8 cellular contexts compared by ENCODE assay signal in genomic region chr2:200905618-200906296, GRCh38.
A peak's percentile ranks its signal among the peaks of the same experiment; 100 is the strongest.
DNase-seq lines count a peak whose midpoint lies in the region; ATAC-seq and TF ChIP-seq lines count a peak whose summit lies in the region.

No MANE protein-coding gene starts in this region.

- DNase-seq in DMS114 treated with DMSO at 0.1 percent for 48 hours (lab: John Stamatoyannopoulos, UW; ENCODE audit: unreplicated experiment) (peak; percentile 70), HCEC 1CT (peak; percentile 73), NCI-H510A treated with DMSO at 0.1 percent for 48 hours (lab: John Stamatoyannopoulos, UW) (peak; percentile 80), erythroblast (lab: John Stamatoyannopoulos, UW) (peak; percentile 82 to 89), middle frontal gyrus (ENCODE audit: extremely low spot score, low spot score) (peak; percentile 39)
- peak; percentile 34 to 36 for DNase-seq in activated CD4-positive, alpha-beta T cell treated with anti-CD3 and anti-CD28 coated beads, Interleukin-2, amount 50 U/mL, for 4 hours
- peak; percentile 57 for DNase-seq in stimulated activated naive CD8-positive, alpha-beta T cell treated with anti-CD3 and anti-CD28 coated beads, Interleukin-15, Interleukin-2, amounts not matched to agents 100 U/mL and 50 U/mL, for 24 hours

- ATAC-seq in stimulated activated naive CD8-positive, alpha-beta T cell treated with anti-CD3 and anti-CD28 coated beads, Interleukin-15, Interleukin-2, amounts not matched to agents 100 U/mL and 50 U/mL, for 24 hours = peak; percentile 50
- no peak for ATAC-seq in HG03135 (IDR thresholded peaks at IDR 0.05; ENCODE audit: unreplicated experiment)

- peak; percentile 19 for TF ChIP-seq POLR2A in erythroblast (IDR thresholded peaks at IDR 0.05; ENCODE audit: low read length)

Comparison
In these comparisons a context has a peak if more than half of its experiments do, and no peak if none do; other contexts are left out.
1. DNase-seq: peak in every context shown above with its lines; median percentile 86 in erythroblast; 80 in NCI-H510A treated with DMSO at 0.1 percent for 48 hours; 73 in HCEC 1CT; 70 in DMS114 treated with DMSO at 0.1 percent for 48 hours; 57 in stimulated activated naive CD8-positive, alpha-beta T cell treated with anti-CD3 and anti-CD28 coated beads, Interleukin-15, Interleukin-2, amounts not matched to agents 100 U/mL and 50 U/mL, for 24 hours; 39 in middle frontal gyrus; 35 in activated CD4-positive, alpha-beta T cell treated with anti-CD3 and anti-CD28 coated beads, Interleukin-2, amount 50 U/mL, for 4 hours.